Comparison of ENCODE assay signal across 32 cellular contexts in genomic region chr16:72744064-72744793, GRCh38.
"Had no signal": no experiment of that assay in that cellular context is flagged by ENCODE, and none has a peak within 500 bp of the region (broad histone marks: within the 10 kb centered on the region; RNA-seq: fewer than 3 reads in every experiment).

No MANE protein-coding gene starts in this region.

- H3K9me3 Mint-ChIP-seq: activated CD8-positive, alpha-beta T cell treated with anti-CD3 and anti-CD28 coated beads for 36 hours; immature natural killer cell; naive thymus-derived CD4-positive, alpha-beta T cell; neural crest cell; stimulated activated effector memory CD8-positive, alpha-beta T cell treated with anti-CD3 and anti-CD28 coated beads, Interleukin-12 subunit alpha, Interleukin-12 subunit beta, amount 100 ng/mL, for 72 hours; stimulated activated naive CD8-positive, alpha-beta T cell treated with anti-CD3 and anti-CD28 coated beads, Interleukin-15, Interleukin-2, amounts not matched to agents 100 ng/mL and 50 ng/mL, for 24 hours; type B pancreatic cell had no signal

- H3K27ac ChIP-seq: esophagus muscularis mucosa, foreskin keratinocyte, heart left ventricle, pancreas, prostate gland, skin epidermis, uterus had no signal

- H3K4me3 Mint-ChIP-seq: activated B cell treated with CpG ODN at 0.5 μM for 24 hours; activated CD8-positive, alpha-beta T cell treated with anti-CD3 and anti-CD28 coated beads for 36 hours; activated naive CD8-positive, alpha-beta T cell; immature natural killer cell; naive thymus-derived CD4-positive, alpha-beta T cell; neural crest cell; stimulated activated effector memory CD8-positive, alpha-beta T cell treated with anti-CD3 and anti-CD28 coated beads, Interleukin-12 subunit alpha, Interleukin-12 subunit beta, amount 100 ng/mL, for 72 hours; stimulated activated naive CD8-positive, alpha-beta T cell treated with anti-CD3 and anti-CD28 coated beads, Interleukin-15, Interleukin-2, amounts not matched to agents 100 ng/mL and 50 ng/mL, for 24 hours; type B pancreatic cell had no signal

- H3K4me1 ChIP-seq: esophagus muscularis mucosa, heart left ventricle, pancreas, prostate gland, uterus had no signal

- H3K27me3 Mint-ChIP-seq: activated B cell treated with CpG ODN at 0.5 μM for 24 hours; activated naive CD8-positive, alpha-beta T cell; stimulated activated naive CD8-positive, alpha-beta T cell treated with anti-CD3 and anti-CD28 coated beads, Interleukin-15, Interleukin-2, amounts not matched to agents 100 ng/mL and 50 ng/mL, for 24 hours; type B pancreatic cell had no signal

- H3K27ac Mint-ChIP-seq: activated B cell treated with CpG ODN at 0.5 μM for 24 hours; activated CD8-positive, alpha-beta T cell treated with anti-CD3 and anti-CD28 coated beads for 36 hours; activated naive CD8-positive, alpha-beta T cell; immature natural killer cell; naive thymus-derived CD4-positive, alpha-beta T cell; stimulated activated effector memory CD8-positive, alpha-beta T cell treated with anti-CD3 and anti-CD28 coated beads, Interleukin-12 subunit alpha, Interleukin-12 subunit beta, amount 100 ng/mL, for 72 hours; stimulated activated naive CD8-positive, alpha-beta T cell treated with anti-CD3 and anti-CD28 coated beads, Interleukin-15, Interleukin-2, amounts not matched to agents 100 ng/mL and 50 ng/mL, for 24 hours; type B pancreatic cell had no signal

- H3K4me1 Mint-ChIP-seq: immature natural killer cell; naive thymus-derived CD4-positive, alpha-beta T cell; stimulated activated effector memory CD8-positive, alpha-beta T cell treated with anti-CD3 and anti-CD28 coated beads, Interleukin-12 subunit alpha, Interleukin-12 subunit beta, amount 100 ng/mL, for 72 hours had no signal

- H3K4me3 ChIP-seq: esophagus muscularis mucosa, heart left ventricle, pancreas, prostate gland, skin epidermis, uterus had no signal

- H3K9me3 ChIP-seq: esophagus muscularis mucosa, heart left ventricle, pancreas, prostate gland, uterus had no signal

- H3K27me3 ChIP-seq: esophagus muscularis mucosa, foreskin keratinocyte, heart left ventricle, pancreas, uterus had no signal

- H3K36me3 Mint-ChIP-seq: immature natural killer cell; stimulated activated effector memory CD8-positive, alpha-beta T cell treated with anti-CD3 and anti-CD28 coated beads, Interleukin-12 subunit alpha, Interleukin-12 subunit beta, amount 100 ng/mL, for 72 hours; type B pancreatic cell had no signal

- FAIRE-seq: colon, kidney, pancreas had no signal

- DNase-seq: activated B cell treated with CpG ODN at 0.5 μM for 24 hours; activated CD4-positive, alpha-beta T cell treated with anti-CD3 and anti-CD28 coated beads, Interleukin-2, amount 50 U/mL, for 1 hour; activated CD8-positive, alpha-beta T cell treated with anti-CD3 and anti-CD28 coated beads for 36 hours; activated naive CD4-positive, alpha-beta T cell treated with Interleukin-2 at 50 U/mL for 16 hours; activated T-cell treated with anti-CD3 and anti-CD28 coated beads, Interleukin-2, amount 50 U/mL, for 48 hours; anterior cingulate cortex; dermis blood vessel endothelial cell; effector CD4-positive, alpha-beta T cell; foreskin keratinocyte; heart left ventricle; hypothalamus; immature natural killer cell; kidney; left colon; mammary epithelial cell; midbrain; naive thymus-derived CD4-positive, alpha-beta T cell; nucleus accumbens; pancreas; retina; stimulated activated CD4-positive, alpha-beta T cell treated with anti-CD3 and anti-CD28 coated beads, Interleukin-4, amount 100 ng/mL, for 24 hours; uterus had no signal

- H3K36me3 ChIP-seq: esophagus muscularis mucosa, heart left ventricle, pancreas, prostate gland, uterus had no signal

- ATAC-seq: activated CD8-positive, alpha-beta T cell treated with anti-CD3 and anti-CD28 coated beads for 36 hours; foreskin keratinocyte; heart left ventricle; left colon; naive thymus-derived CD4-positive, alpha-beta T cell; pancreas; sciatic nerve; stimulated activated effector memory CD8-positive, alpha-beta T cell treated with anti-CD3 and anti-CD28 coated beads, Interleukin-12 subunit alpha, Interleukin-12 subunit beta, amount 100 ng/mL, for 72 hours had no signal
